In the genomic region with DNA sequence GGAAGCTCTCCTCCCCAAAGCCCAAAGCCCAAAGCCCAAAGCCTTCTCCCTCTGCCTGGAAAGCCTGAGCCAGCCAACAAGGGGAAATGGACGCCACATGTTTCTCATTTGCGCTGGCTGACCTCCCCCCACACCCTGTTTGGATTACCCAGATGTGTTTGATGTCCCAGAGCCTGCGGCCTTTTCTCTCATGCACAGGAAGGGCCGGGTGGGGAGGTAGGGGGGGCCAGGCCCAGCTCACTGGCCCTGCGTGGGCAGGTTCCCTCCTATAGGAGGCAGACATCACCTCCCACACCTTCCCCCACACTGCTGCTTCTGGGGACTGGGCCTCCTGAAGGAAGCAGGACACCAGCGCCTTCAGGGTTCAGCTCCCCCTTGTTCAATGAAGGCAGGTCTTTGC, we compare ENCODE assay signal across 1 cellular context.
TF ChIP-seq lines count a peak whose summit lies in the region.

No MANE protein-coding gene starts in this region.

TF ChIP-seq in neural cell, 6 proteins besides CTCF, POLR2A, EP300 and RAD21 (continued from another document):
- TF ChIP-seq SMC3 (conservative IDR thresholded peaks at IDR 0.05; ENCODE audit: poor library complexity) (no peak), MXI1 (conservative IDR thresholded peaks at IDR 0.05; ENCODE audit: poor library complexity, severe bottlenecking) (no peak), EZH2 (IDR thresholded peaks at IDR 0.05; ENCODE audit: borderline replicate concordance, insufficient read depth, low read length, poor library complexity, severe bottlenecking) (no peak)
